In genomic region chr5:75509956-75510355, GRCh38 we compare ENCODE assay signal across 8 cellular contexts. TPM values are rescaled to one million over a fixed set of nuclear protein-coding genes. Genes with fewer than 3 reads are reported as not detected.
A peak's percentile ranks its signal among the peaks of the same experiment; 100 is the strongest.
DNase-seq lines count a peak whose midpoint lies in the region; ATAC-seq and TF ChIP-seq lines count a peak whose summit lies in the region.

No MANE protein-coding gene starts in this region.

- H4K91ac ChIP-seq in mesenchymal stem cell (ENCODE audit: low read length): no peak overlapping the region

- H3K9me3 Mint-ChIP-seq in CD4-positive, alpha-beta memory T cell: no peaks in the 10 kb centered on the region

- H3K14ac ChIP-seq in mesenchymal stem cell (ENCODE audit: low read length in 2 of 2): no peak overlapping the region

- H3K9ac ChIP-seq in mammary epithelial cell (ENCODE audit: insufficient read depth, low read length): peak overlapping the region; percentile 77
- peak overlapping the region; percentile 97 for H3K9ac ChIP-seq in mesenchymal stem cell (ENCODE audit: low read length)

- intact Hi-C loops in CD4-positive, alpha-beta memory T cell (cut with micrococcal nuclease): loop anchor here (2.0 to 10.0 kb wide), 5 partner anchors 167 to 1945 kb away; partner anchors contain the start of genes ANKRA2, GCNT4, GFM2 and IQGAP2
- intact Hi-C loops in mammary epithelial cell (cut with micrococcal nuclease) (loop anchor here (2.0 to 5.0 kb wide), 3 partner anchors 71 to 173 kb away; partner anchors contain the start of gene HMGCR), vagina (cut with DNase I) (no loop called here)

- no peak overlapping the region for H4K8ac ChIP-seq in mesenchymal stem cell (ENCODE audit: low read length)

- H3K27ac Mint-ChIP-seq in CD4-positive, alpha-beta memory T cell: peak overlapping the region in 5 of 7 donors; percentile 38 to 98 (median 58)

- H3K36me3 Mint-ChIP-seq in CD4-positive, alpha-beta memory T cell: peaks cover 6 to 20% of the 10 kb centered on the region in 2 donors

- in situ Hi-C loops in KBM-7 (cut with MboI; ENCODE audit: low pct_unique_long_range_greater_than_20kb, low sequenced_read_pairs) (no loop called here), mammary epithelial cell (cut with MboI; ENCODE audit: low sequenced_read_pairs in 2 of 2) (no loop called here)

- POLR2A ChIA-PET in CD4-positive, alpha-beta memory T cell (lab: Charles Lee; ENCODE audit: partially characterized antibody): interaction anchor here (0.6 to 1.8 kb wide), 6 partner anchors 65 to 743 kb away, joined by 3 to 5 read pairs (median 3); partner anchors contain the start of genes ANKRD31, GFM2, HMGCR and NSA2

- H3K27me3 Mint-ChIP-seq in CD4-positive, alpha-beta memory T cell: no peaks in the 10 kb centered on the region

- no peak for ATAC-seq in HG03139 (IDR thresholded peaks at IDR 0.05; ENCODE audit: unreplicated experiment)
- no peak for ATAC-seq in HG02973 (IDR thresholded peaks at IDR 0.05; ENCODE audit: unreplicated experiment)
- no peak for ATAC-seq in GM21723 (IDR thresholded peaks at IDR 0.05; ENCODE audit: unreplicated experiment)

- peak overlapping the region; percentile 76 for H3K27ac ChIP-seq in CD4-positive, alpha-beta memory T cell (ENCODE audit: low read depth, low read length)
- H3K27ac ChIP-seq in mammary epithelial cell (ENCODE audit: insufficient read depth, low read depth, low read length): peak overlapping the region; percentile 46
- no peak overlapping the region for H3K27ac ChIP-seq in mesenchymal stem cell (ENCODE audit: low read length, poor library complexity, severe bottlenecking)
- H3K27ac ChIP-seq in vagina: peak overlapping the region; percentile 91

- no peaks in the 10 kb centered on the region for H3K27me3 ChIP-seq in CD4-positive, alpha-beta memory T cell (ENCODE audit: insufficient read depth, low read length)
- no peaks in the 10 kb centered on the region for H3K27me3 ChIP-seq in mammary epithelial cell (ENCODE audit: insufficient read depth, low read length)
- H3K27me3 ChIP-seq in mesenchymal stem cell (ENCODE audit: control insufficient read depth in 1 of 2, insufficient read depth in 1 of 2, low read length in 2 of 2): no peaks in the 10 kb centered on the region
- no peaks in the 10 kb centered on the region for H3K27me3 ChIP-seq in vagina

- DNase-seq in CD4-positive, alpha-beta memory T cell: no peak
- DNase-seq in KBM-7 (peak; percentile 32), mammary epithelial cell (peak; percentile 30), mesenchymal stem cell (peak; percentile 82), vagina (ENCODE audit: extremely low spot score in 2 of 2) (no peak)

- no peak overlapping the region for H3K4me3 ChIP-seq in CD4-positive, alpha-beta memory T cell (ENCODE audit: low read length in 2 of 2)
- H3K4me3 ChIP-seq in mammary epithelial cell (replicated peaks in 1 of 3; ENCODE audit: insufficient read depth in 1 of 3, low read depth in 2 of 3, low read length in 3 of 3): peak overlapping the region; percentile 78 to 88 (median 88)
- H3K4me3 ChIP-seq in mesenchymal stem cell (ENCODE audit: insufficient read depth in 1 of 2, low read depth in 1 of 2, low read length in 2 of 2): peak overlapping the region in 1 of 2 experiments; percentile 94
- peak overlapping the region; percentile 67 to 87 for H3K4me3 ChIP-seq in vagina

- peak overlapping the region; percentile 90 to 97 (median 96) for H3K4me3 Mint-ChIP-seq in CD4-positive, alpha-beta memory T cell

- TF ChIP-seq POLR2A in vagina (IDR thresholded peaks at IDR 0.05): no peak

- H3K4me1 Mint-ChIP-seq in CD4-positive, alpha-beta memory T cell: peaks cover 42 to 70% (median 50%) of the 10 kb centered on the region in 4 donors

- no peaks in the 10 kb centered on the region for H3K79me1 ChIP-seq in mesenchymal stem cell (replicated peaks; ENCODE audit: low read length, poor library complexity, severe bottlenecking)

- no peak overlapping the region for H3K18ac ChIP-seq in mesenchymal stem cell (ENCODE audit: low read depth in 1 of 2, low read length in 2 of 2)

- H3K4ac ChIP-seq in mesenchymal stem cell (ENCODE audit: low read depth in 1 of 2, low read length in 2 of 2): no peak overlapping the region

- no peak for TF ChIP-seq CTCF in mammary epithelial cell (conservative IDR thresholded peaks at IDR 0.05 in 1 of 2, IDR thresholded peaks at IDR 0.05 in 1 of 2; ENCODE audit: extremely low read depth in 1 of 2, insufficient read depth in 1 of 2, low read depth in 1 of 2, low read length in 2 of 2)
- no peak for TF ChIP-seq CTCF in vagina (IDR thresholded peaks at IDR 0.05)

- no peaks in the 10 kb centered on the region for H3K36me3 ChIP-seq in CD4-positive, alpha-beta memory T cell (ENCODE audit: insufficient read depth, low read length)
- H3K36me3 ChIP-seq in mammary epithelial cell (ENCODE audit: insufficient read depth, low read length) (no peaks in the 10 kb centered on the region), mesenchymal stem cell (ENCODE audit: control insufficient read depth in 1 of 2, insufficient read depth in 2 of 2, low read depth in 1 of 2, low read length in 2 of 2) (peaks cover 0 to 7% of the 10 kb centered on the region in 2 experiments), vagina (no peaks in the 10 kb centered on the region)

- H3K79me2 ChIP-seq in mammary epithelial cell (ENCODE audit: insufficient read depth, low read length): peaks cover 93% of the 10 kb centered on the region

- no peaks in the 10 kb centered on the region for H4K20me1 ChIP-seq in mammary epithelial cell (ENCODE audit: insufficient read depth, low read length)

- H2BK120ac ChIP-seq in mesenchymal stem cell (ENCODE audit: low read depth, low read length): no peak overlapping the region

- H2BK12ac ChIP-seq in mesenchymal stem cell (ENCODE audit: low read length in 2 of 2): no peak overlapping the region

- no peak overlapping the region for H3K23ac ChIP-seq in mesenchymal stem cell (ENCODE audit: low read length in 2 of 2)

- CTCF ChIA-PET in CD4-positive, alpha-beta memory T cell (lab: Charles Lee; ENCODE audit: partially characterized antibody): interaction anchor here (1.2 kb wide), 1 partner anchor 273 kb away, joined by 4 read pairs; no protein-coding TSS in a partner anchor
- CTCF ChIA-PET in mammary epithelial cell (lab: Charles Lee; ENCODE audit: low non-redundant PET): no interaction called here

- H2BK15ac ChIP-seq in mesenchymal stem cell (ENCODE audit: low read depth, poor library complexity, severe bottlenecking): no peak overlapping the region

- BruUV-seq in mammary epithelial cell (replicated peaks; lab: Mats Ljungman, UMichigan): no TSS peak

- H3K4me2 ChIP-seq in mammary epithelial cell (ENCODE audit: insufficient read depth, low read depth, low read length) (peak overlapping the region; percentile 77), mesenchymal stem cell (ENCODE audit: low read length, poor library complexity, severe bottlenecking) (peak overlapping the region; percentile 44)

- dilution Hi-C loops in mammary epithelial cell (cut with HindIII; ENCODE audit: low sequenced_read_pairs): no loop called here

- peaks cover 44% of the 10 kb centered on the region for H3K4me1 ChIP-seq in CD4-positive, alpha-beta memory T cell (ENCODE audit: insufficient read depth, low read length)
- H3K4me1 ChIP-seq in mammary epithelial cell (ENCODE audit: insufficient read depth, low read length) (peaks cover 12% of the 10 kb centered on the region), mesenchymal stem cell (ENCODE audit: control insufficient read depth, insufficient read depth, low read depth, low read length) (peaks cover 2% of the 10 kb centered on the region), vagina (peaks cover 31% of the 10 kb centered on the region)

- H3K9me3 ChIP-seq in CD4-positive, alpha-beta memory T cell (ENCODE audit: control insufficient read depth in 1 of 2, low read length in 2 of 2): no peaks in the 10 kb centered on the region
- no peaks in the 10 kb centered on the region for H3K9me3 ChIP-seq in mammary epithelial cell (replicated peaks; ENCODE audit: insufficient read depth, low read length)
- H3K9me3 ChIP-seq in mesenchymal stem cell (ENCODE audit: control insufficient read depth, low read length): no peaks in the 10 kb centered on the region
- H3K9me3 ChIP-seq in vagina: no peaks in the 10 kb centered on the region

- 0% methylated on average over 1 of the region's 1 CpG for WGBS in mammary epithelial cell (ENCODE audit: low coverage, missing lambda C conversion rate)
- WGBS in mesenchymal stem cell: no CpG with 5 or more reads among the region's 1 CpG

- no peak overlapping the region for H2AFZ ChIP-seq in mammary epithelial cell (ENCODE audit: low read depth, low read length)
- H2AFZ ChIP-seq in mesenchymal stem cell (ENCODE audit: low read depth, low read length): no peak overlapping the region

- no peak overlapping the region for H2BK5ac ChIP-seq in mesenchymal stem cell (ENCODE audit: low read depth, low read length, poor library complexity, severe bottlenecking)

- H2AK5ac ChIP-seq in mesenchymal stem cell (ENCODE audit: low read length, severe bottlenecking): no peak overlapping the region

RNA-seq across cellular contexts. Expression of gene CERT1, which starts 1.5 kb away (rescaled TPM):
- total RNA-seq in CD4-positive, alpha-beta memory T cell: 10 to 100 TPM; 43.8 to 49.7 TPM
- 10 to 100 TPM; 16.8 to 22.5 TPM for polyA plus RNA-seq in CD4-positive, alpha-beta memory T cell
- total RNA-seq in mammary epithelial cell (10 to 100 TPM; 25.7 to 27.5 TPM), vagina (44.2 TPM)
- 6.9 TPM for polyA plus RNA-seq in mammary epithelial cell
- polyA minus RNA-seq in mammary epithelial cell: 27.3 TPM
- 33.2 TPM for polyA plus RNA-seq in mesenchymal stem cell (2013, experiment 1 of 2)
- polyA plus RNA-seq in mesenchymal stem cell (2013, experiment 2 of 2): 34.9 TPM

RNA-seq across cellular contexts. Expression of gene POLK, which starts 1.7 kb away (rescaled TPM):
- 10 to 100 TPM; 30.0 to 30.4 TPM for total RNA-seq in CD4-positive, alpha-beta memory T cell
- 10 to 100 TPM; 24.0 to 25.4 TPM for polyA plus RNA-seq in CD4-positive, alpha-beta memory T cell
- total RNA-seq in mammary epithelial cell (10 to 100 TPM; 26.4 to 32.8 TPM), vagina (31.4 TPM)
- polyA plus RNA-seq in mammary epithelial cell: 7.8 TPM
- 78.7 TPM for polyA minus RNA-seq in mammary epithelial cell
- polyA plus RNA-seq in mesenchymal stem cell (2013, experiment 1 of 2): 13.8 TPM
- polyA plus RNA-seq in mesenchymal stem cell (2013, experiment 2 of 2): 13.5 TPM

Comparison
In these comparisons a context has a peak if more than half of its experiments do, and no peak if none do; other contexts are left out.
1. DNase-seq: peak in KBM-7 (single experiment), mammary epithelial cell (single experiment) and mesenchymal stem cell (single experiment); none in CD4-positive, alpha-beta memory T cell (0 of 5) and vagina (0 of 2).
2. H3K4me3 ChIP-seq: peak in mammary epithelial cell (3 of 3) and vagina (2 of 2); none in CD4-positive, alpha-beta memory T cell (0 of 2).